In the genomic region with DNA sequence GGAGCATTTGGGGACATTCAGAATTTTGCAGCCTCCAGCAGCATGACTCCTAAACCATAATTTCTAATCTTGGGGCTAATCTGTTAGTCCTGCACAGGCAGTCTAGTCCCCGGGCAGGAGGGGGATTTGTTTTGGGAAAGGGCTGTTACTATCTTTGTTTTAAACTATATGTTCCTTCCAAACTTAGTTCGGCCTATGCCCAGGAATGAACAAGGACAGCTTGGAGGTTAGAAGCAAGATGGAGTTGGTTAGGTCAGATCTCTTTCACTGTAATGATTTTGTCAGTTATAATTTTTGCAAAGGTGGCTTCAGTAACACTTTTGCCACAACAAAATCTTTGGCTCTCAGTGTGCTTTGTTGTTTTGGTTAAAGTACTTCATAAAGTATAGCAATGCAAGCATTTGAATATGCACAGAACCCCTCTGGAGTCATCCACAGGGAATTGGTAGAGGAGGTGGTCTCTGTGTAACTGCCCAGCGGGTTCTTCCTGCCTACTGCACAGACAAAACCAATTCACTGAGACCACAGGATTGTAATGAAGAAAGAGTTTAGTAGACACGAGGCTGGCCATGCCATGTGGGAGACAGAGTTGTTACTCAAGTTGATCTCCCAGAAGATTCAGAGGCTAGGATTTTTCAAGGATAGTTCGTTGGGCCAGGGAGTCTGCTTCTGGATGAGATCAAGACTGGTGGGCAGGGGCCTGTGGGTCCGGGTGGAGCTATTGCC, we compare ENCODE assay signal across 26 cellular contexts.
A peak's percentile ranks its signal among the peaks of the same experiment; 100 is the strongest.
DNase-seq lines count a peak whose midpoint lies in the region; ATAC-seq lines count a peak whose summit lies in the region.
"Had no signal": no experiment of that assay in that cellular context is flagged by ENCODE, and none has a peak within 500 bp of the region (broad histone marks: within the 10 kb centered on the region; RNA-seq: fewer than 3 reads in every experiment).

No MANE protein-coding gene starts in this region.

- no peaks in the 10 kb centered on the region for H3K36me3 Mint-ChIP-seq in activated CD4-positive, alpha-beta memory T cell treated with anti-CD3 and anti-CD28 coated beads for 36 hours
- H3K36me3 Mint-ChIP-seq: natural killer cell treated with Interleukin-12 subunit alpha and Interleukin-12 subunit beta and Interleukin-15 and Interleukin-18, amount 100 ng/mL, for 72 hours had no signal

- H4K20me1 ChIP-seq in BLaER1 treated with 17β-estradiol and CSF1 and Interleukin-3, amounts not matched to agents 10 nM and 100 nM: no peaks in the 10 kb centered on the region

- H4K8ac ChIP-seq in mesenchymal stem cell (ENCODE audit: low read length): no peak overlapping the region

- 57% methylated on average over 4 of the region's 6 CpGs for WGBS in HUES64
- WGBS in mesenchymal stem cell: 73% methylated on average over 6 of the region's 6 CpGs

- H3K4ac ChIP-seq in mesenchymal stem cell (ENCODE audit: low read depth in 1 of 2, low read length in 2 of 2): peak overlapping the region in 1 of 2 experiments; percentile 43

- H2BK12ac ChIP-seq in mesenchymal stem cell (ENCODE audit: low read length in 2 of 2): peak overlapping the region in 1 of 2 experiments; percentile 65

- H4K91ac ChIP-seq in mesenchymal stem cell (ENCODE audit: low read length): no peak overlapping the region

- no peak for ATAC-seq in HG03571 (IDR thresholded peaks at IDR 0.05; ENCODE audit: unreplicated experiment)
- no peak for ATAC-seq in GM18498 (IDR thresholded peaks at IDR 0.05; ENCODE audit: unreplicated experiment)
- ATAC-seq: left ventricle myocardium superior; natural killer cell treated with Interleukin-12 subunit alpha and Interleukin-12 subunit beta and Interleukin-15 and Interleukin-18, amount 100 ng/mL, for 72 hours; PC-3 had no signal

- H3K9me3 ChIP-seq in BLaER1 treated with 17β-estradiol and CSF1 and Interleukin-3, amounts not matched to agents 10 nM and 100 nM (replicated peaks in 1 of 11): peaks cover 6 to 39% (median 17%) of the 10 kb centered on the region in 11 experiments; a peak in 16 of 22 replicates
- H3K9me3 ChIP-seq in HUES64 (ENCODE audit: insufficient read depth, low read depth, low read length) (no peaks in the 10 kb centered on the region), mesenchymal stem cell (ENCODE audit: control insufficient read depth, low read length) (peaks cover 5% of the 10 kb centered on the region)
- H3K9me3 ChIP-seq: BE2C, pancreas, right atrium auricular region, spleen, thoracic aorta had no signal

- H3K4me2 ChIP-seq in BLaER1 treated with 17β-estradiol and CSF1 and Interleukin-3, amounts not matched to agents 10 nM and 100 nM: peak overlapping the region; percentile 49 to 90 (median 73); a peak in 20 of 22 replicates
- H3K4me2 ChIP-seq in mesenchymal stem cell (ENCODE audit: low read length, poor library complexity, severe bottlenecking): no peak overlapping the region

- H3K4me1 ChIP-seq in BLaER1 treated with 17β-estradiol and CSF1 and Interleukin-3, amounts not matched to agents 10 nM and 100 nM: peaks cover 71 to 87% (median 81%) of the 10 kb centered on the region in 10 experiments
- H3K4me1 ChIP-seq in HUES64 (ENCODE audit: insufficient read depth, low read length): peaks cover 47% of the 10 kb centered on the region
- peaks cover 7% of the 10 kb centered on the region for H3K4me1 ChIP-seq in mesenchymal stem cell (ENCODE audit: control insufficient read depth, insufficient read depth, low read depth, low read length)
- H3K4me1 ChIP-seq: pancreas, right atrium auricular region had no signal

- H3K14ac ChIP-seq in mesenchymal stem cell (ENCODE audit: low read length in 2 of 2): no peak overlapping the region

- peak overlapping the region in 8 of 11 experiments; percentile 25 to 96 (median 83); a peak in 14 of 22 replicates for H3K27ac ChIP-seq in BLaER1 treated with 17β-estradiol and CSF1 and Interleukin-3, amounts not matched to agents 10 nM and 100 nM
- H3K27ac ChIP-seq in HUES64 (ENCODE audit: low read depth, low read length): peak overlapping the region; percentile 19; the same call in 1 of the 2 replicates
- no peak overlapping the region for H3K27ac ChIP-seq in mesenchymal stem cell (ENCODE audit: low read length, poor library complexity, severe bottlenecking)
- H3K27ac ChIP-seq: pancreas, right atrium auricular region, thoracic aorta had no signal

- H3K79me1 ChIP-seq in mesenchymal stem cell (replicated peaks; ENCODE audit: low read length, poor library complexity, severe bottlenecking): no peaks in the 10 kb centered on the region

- H2AK5ac ChIP-seq in mesenchymal stem cell (ENCODE audit: low read length, severe bottlenecking): no peak overlapping the region

- H2AFZ ChIP-seq in mesenchymal stem cell (ENCODE audit: low read depth, low read length): no peak overlapping the region

- H3K9ac ChIP-seq in BLaER1 treated with 17β-estradiol and CSF1 and Interleukin-3, amounts not matched to agents 10 nM and 100 nM: peak overlapping the region in 3 of 11 experiments; percentile 15 to 54 (median 51); a peak in 3 of 22 replicates
- H3K9ac ChIP-seq in HUES64 (ENCODE audit: low read depth, low read length) (no peak overlapping the region), mesenchymal stem cell (ENCODE audit: low read length) (no peak overlapping the region)

- POLR2A ChIA-PET in activated CD4-positive, alpha-beta memory T cell treated with anti-CD3 and anti-CD28 coated beads for 36 hours (lab: Charles Lee): no interaction called here

- H3K18ac ChIP-seq in mesenchymal stem cell (ENCODE audit: low read depth in 1 of 2, low read length in 2 of 2): peak overlapping the region in 1 of 2 experiments; percentile 59

- no peak overlapping the region for H3K4me3 ChIP-seq in BLaER1 treated with 17β-estradiol and CSF1 and Interleukin-3, amounts not matched to agents 10 nM and 100 nM
- H3K4me3 ChIP-seq in HUES64 (ENCODE audit: low read length): no peak overlapping the region
- no peak overlapping the region for H3K4me3 ChIP-seq in mesenchymal stem cell (ENCODE audit: insufficient read depth in 1 of 2, low read depth in 1 of 2, low read length in 2 of 2)
- H3K4me3 ChIP-seq: pancreas, right atrium auricular region, spleen, thoracic aorta had no signal

- H3K27me3 ChIP-seq in BLaER1 treated with 17β-estradiol and CSF1 and Interleukin-3, amounts not matched to agents 10 nM and 100 nM: no peaks in the 10 kb centered on the region
- H3K27me3 ChIP-seq in HUES64 (ENCODE audit: insufficient read depth, low read length) (no peaks in the 10 kb centered on the region), mesenchymal stem cell (ENCODE audit: control insufficient read depth in 1 of 2, insufficient read depth in 1 of 2, low read length in 2 of 2) (peaks cover 0 to 3% of the 10 kb centered on the region in 2 experiments)
- H3K27me3 ChIP-seq: BE2C, pancreas, right atrium auricular region, spleen had no signal

- no peaks in the 10 kb centered on the region for H3K36me3 ChIP-seq in BLaER1 treated with 17β-estradiol and CSF1 and Interleukin-3, amounts not matched to agents 10 nM and 100 nM
- no peaks in the 10 kb centered on the region for H3K36me3 ChIP-seq in HUES64 (ENCODE audit: insufficient read depth, low read length)
- no peaks in the 10 kb centered on the region for H3K36me3 ChIP-seq in mesenchymal stem cell (ENCODE audit: control insufficient read depth in 1 of 2, insufficient read depth in 2 of 2, low read depth in 1 of 2, low read length in 2 of 2)
- H3K36me3 ChIP-seq: BE2C, pancreas, right atrium auricular region, spleen, thoracic aorta had no signal

- intact Hi-C loops in activated CD4-positive, alpha-beta memory T cell treated with anti-CD3 and anti-CD28 coated beads for 36 hours (cut with micrococcal nuclease): no loop called here

- no peak overlapping the region for H2BK120ac ChIP-seq in mesenchymal stem cell (ENCODE audit: low read depth, low read length)

- CTCF ChIA-PET in activated CD4-positive, alpha-beta memory T cell treated with anti-CD3 and anti-CD28 coated beads for 36 hours (lab: Charles Lee): interaction anchor here (1.2 kb wide), 2 partner anchors 11 kb away, joined by 3 read pairs; no protein-coding TSS in a partner anchor

- no peaks in the 10 kb centered on the region for H3K9me3 Mint-ChIP-seq in activated CD4-positive, alpha-beta memory T cell treated with anti-CD3 and anti-CD28 coated beads for 36 hours
- H3K9me3 Mint-ChIP-seq: activated naive CD4-positive, alpha-beta T cell treated with anti-CD3 and anti-CD28 coated beads for 36 hours; activated T-cell treated with anti-CD3 and anti-CD28 coated beads, Interleukin-2, amount 50 U/mL, for 24 hours; natural killer cell treated with Interleukin-12 subunit alpha and Interleukin-12 subunit beta and Interleukin-15 and Interleukin-18, amount 100 ng/mL, for 72 hours had no signal

- H3K4me3 Mint-ChIP-seq in activated CD4-positive, alpha-beta memory T cell treated with anti-CD3 and anti-CD28 coated beads for 36 hours: no peak overlapping the region
- H3K4me3 Mint-ChIP-seq: activated naive CD4-positive, alpha-beta T cell treated with anti-CD3 and anti-CD28 coated beads for 36 hours; activated T-cell treated with anti-CD3 and anti-CD28 coated beads, Interleukin-2, amount 50 U/mL, for 24 hours; natural killer cell treated with Interleukin-12 subunit alpha and Interleukin-12 subunit beta and Interleukin-15 and Interleukin-18, amount 100 ng/mL, for 72 hours had no signal

- DNase-seq in OCI-M1 (lab: John Stamatoyannopoulos, UW) (peak; percentile 55), mesenchymal stem cell (peak; percentile 18), COR-L47 (lab: John Stamatoyannopoulos, UW) (no peak)
- no peak for DNase-seq in activated CD4-positive, alpha-beta memory T cell treated with anti-CD3 and anti-CD28 coated beads for 36 hours
- DNase-seq: activated CD4-positive, alpha-beta T cell treated with anti-CD3 and anti-CD28 coated beads for 1 hour; activated CD8-positive, alpha-beta memory T cell treated with anti-CD3 and anti-CD28 coated beads for 24 hours; activated naive CD4-positive, alpha-beta T cell treated with anti-CD3 and anti-CD28 coated beads for 36 hours; activated T-cell treated with anti-CD3 and anti-CD28 coated beads, Interleukin-2, amount 50 U/mL, for 24 hours; amniotic stem cell; BE2C; dermis blood vessel endothelial cell; left ventricle myocardium superior; NCI-H187 treated with DMSO at 0.1 percent for 48 hours; pancreas; PC-3; SHP77; spleen; stimulated activated CD4-positive, alpha-beta T cell treated with anti-CD3 and anti-CD28 coated beads, Interleukin-2, amount 100 ng/mL, for 48 hours; stimulated activated naive CD4-positive, alpha-beta T cell had no signal

- no peak overlapping the region for H3K23ac ChIP-seq in mesenchymal stem cell (ENCODE audit: low read length in 2 of 2)

- no peak overlapping the region for H2BK5ac ChIP-seq in mesenchymal stem cell (ENCODE audit: low read depth, low read length, poor library complexity, severe bottlenecking)

- peaks cover 28% of the 10 kb centered on the region for H3K4me1 Mint-ChIP-seq in activated CD4-positive, alpha-beta memory T cell treated with anti-CD3 and anti-CD28 coated beads for 36 hours (ENCODE audit: low read depth)

- H3K27ac Mint-ChIP-seq in activated CD4-positive, alpha-beta memory T cell treated with anti-CD3 and anti-CD28 coated beads for 36 hours: no peak overlapping the region
- H3K27ac Mint-ChIP-seq: activated naive CD4-positive, alpha-beta T cell treated with anti-CD3 and anti-CD28 coated beads for 36 hours; activated T-cell treated with anti-CD3 and anti-CD28 coated beads, Interleukin-2, amount 50 U/mL, for 24 hours; natural killer cell treated with Interleukin-12 subunit alpha and Interleukin-12 subunit beta and Interleukin-15 and Interleukin-18, amount 100 ng/mL, for 72 hours had no signal

- peaks cover 9% of the 10 kb centered on the region for H3K27me3 Mint-ChIP-seq in activated CD4-positive, alpha-beta memory T cell treated with anti-CD3 and anti-CD28 coated beads for 36 hours

- no peak overlapping the region for H2BK15ac ChIP-seq in mesenchymal stem cell (ENCODE audit: low read depth, poor library complexity, severe bottlenecking)

Comparison
In these comparisons a context has a peak if more than half of its experiments do, and no peak if none do; other contexts are left out.
1. DNase-seq: peak in OCI-M1 (single experiment) and mesenchymal stem cell (single experiment); none in activated CD4-positive, alpha-beta memory T cell treated with anti-CD3 and anti-CD28 coated beads for 36 hours (single experiment) and COR-L47 (single experiment).